In the genomic region with DNA sequence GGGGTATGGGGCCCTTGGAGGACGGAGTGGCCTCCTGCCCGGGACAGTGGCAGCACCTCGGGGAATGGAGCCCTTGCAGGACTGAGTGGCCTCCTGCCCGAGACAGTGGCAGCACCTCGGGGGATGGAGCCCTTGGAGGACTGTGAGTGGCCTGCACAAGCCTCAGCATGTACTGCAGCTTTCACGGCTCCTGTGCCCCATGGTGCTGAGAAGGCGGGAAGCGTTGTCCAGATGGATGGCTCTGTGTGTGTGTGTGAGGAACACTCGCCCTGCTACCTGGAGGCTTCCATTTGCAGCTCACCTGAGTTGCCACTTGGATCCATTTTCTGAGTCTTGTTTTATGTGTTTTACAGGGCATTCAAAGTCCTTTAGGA, we compare ENCODE assay signal across 25 cellular contexts.
"Had no signal": no experiment of that assay in that cellular context is flagged by ENCODE, and none has a peak within 500 bp of the region (broad histone marks: within the 10 kb centered on the region; RNA-seq: fewer than 3 reads in every experiment).

No MANE protein-coding gene starts in this region.

- H3K27me3 ChIP-seq: neural progenitor cell, ovary, right atrium auricular region, right lobe of liver, testis, thyroid gland, transverse colon, uterus had no signal

- H3K4me2 ChIP-seq: neural progenitor cell had no signal

- H2AFZ ChIP-seq: neural progenitor cell had no signal

- H3K9me3 ChIP-seq: ovary, right lobe of liver, testis, thyroid gland, transverse colon, uterus had no signal

- H3K4me1 ChIP-seq: left lung, lower lobe of right lung, right lobe of liver, stomach, testis, thyroid gland, uterus had no signal

- H3K27ac Mint-ChIP-seq: immature natural killer cell; naive thymus-derived CD8-positive, alpha-beta T cell; nephron progenitor cell; neural progenitor cell; progenitor cell of endocrine pancreas; stimulated activated naive B cell treated with anti-CD40 and anti-IgM and Interleukin-4, amounts not matched to agents 10 μg/mL and 1 μg/mL and 100 μg/mL, for 72 hours had no signal

- FAIRE-seq: keratinocyte had no signal

- H3K4me3 Mint-ChIP-seq: immature natural killer cell; naive thymus-derived CD8-positive, alpha-beta T cell; nephron progenitor cell; neural progenitor cell; stimulated activated naive B cell treated with anti-CD40 and anti-IgM and Interleukin-4, amounts not matched to agents 10 μg/mL and 1 μg/mL and 100 μg/mL, for 72 hours had no signal

- H3K4me3 ChIP-seq: left lung, lower lobe of right lung, neural progenitor cell, ovary, right atrium auricular region, right lobe of liver, stomach, testis, thyroid gland, transverse colon, uterus had no signal

- H3K27ac ChIP-seq: left lung, lower lobe of right lung, neural progenitor cell, ovary, right atrium auricular region, right lobe of liver, stomach, testis, thyroid gland, transverse colon, uterus had no signal

- H3K36me3 ChIP-seq: left lung, lower lobe of right lung, neural progenitor cell, ovary, right atrium auricular region, right lobe of liver, stomach, thyroid gland, transverse colon, uterus had no signal

- H3K4me1 Mint-ChIP-seq: immature natural killer cell; naive thymus-derived CD8-positive, alpha-beta T cell; stimulated activated naive B cell treated with anti-CD40 and anti-IgM and Interleukin-4, amounts not matched to agents 10 μg/mL and 1 μg/mL and 100 μg/mL, for 72 hours had no signal

- H3K9ac ChIP-seq: neural progenitor cell had no signal

- ATAC-seq: left colon; lower lobe of right lung; naive thymus-derived CD8-positive, alpha-beta T cell; stimulated activated naive B cell treated with anti-CD40 and anti-IgM and Interleukin-4, amounts not matched to agents 10 μg/mL and 1 μg/mL and 100 μg/mL, for 72 hours; stimulated activated naive CD8-positive, alpha-beta T cell treated with anti-CD3 and anti-CD28 coated beads, Interleukin-15, Interleukin-2, amounts not matched to agents 100 U/mL and 50 U/mL, for 24 hours had no signal

- H3K36me3 Mint-ChIP-seq: immature natural killer cell; neural progenitor cell; stimulated activated naive B cell treated with anti-CD40 and anti-IgM and Interleukin-4, amounts not matched to agents 10 μg/mL and 1 μg/mL and 100 μg/mL, for 72 hours had no signal

- DNase-seq: immature natural killer cell; left colon; left lung; lower lobe of right lung; mammary epithelial cell; mesenchymal stem cell; nephron progenitor cell; ovary; stimulated activated CD4-positive, alpha-beta T cell treated with anti-CD3 and anti-CD28 coated beads, Interleukin-12 subunit alpha, Interleukin-12 subunit beta, amount 100 ng/mL, for 4 hours; stimulated activated CD4-positive, alpha-beta T cell treated with anti-CD3 and anti-CD28 coated beads, Interleukin-15, amount 100 ng/mL, for 24 hours; stimulated activated CD4-positive, alpha-beta T cell treated with anti-CD3 and anti-CD28 coated beads, Interleukin-2, amount 100 ng/mL, for 24 hours; stimulated activated CD4-positive, alpha-beta T cell treated with anti-CD3 and anti-CD28 coated beads, Interleukin-4, amount 100 ng/mL, for 1 hour; stimulated activated naive B cell treated with anti-CD40 and anti-IgM and Interleukin-4, amounts not matched to agents 10 μg/mL and 1 μg/mL and 100 μg/mL, for 72 hours; stimulated activated naive CD8-positive, alpha-beta T cell treated with anti-CD3 and anti-CD28 coated beads, Interleukin-15, Interleukin-2, amounts not matched to agents 100 U/mL and 50 U/mL, for 24 hours; stomach; testis; thyroid gland; transverse colon; uterus had no signal
